In genomic region chr5:173119719-173120118, GRCh38 we compare ENCODE assay signal across 11 cellular contexts.
"Had no signal": no experiment of that assay in that cellular context is flagged by ENCODE, and none has a peak within 500 bp of the region (broad histone marks: within the 10 kb centered on the region; RNA-seq: fewer than 3 reads in every experiment).

No MANE protein-coding gene starts in this region.

- H2AFZ ChIP-seq: GM23248, GM23338 had no signal

- H3K4me2 ChIP-seq: GM23338 had no signal

- H3K9ac ChIP-seq: GM23248 had no signal

- DNase-seq: GM23248, GOT3, H7, H9, HCEC 1CT, HFFc6 had no signal

- FAIRE-seq: H1, H54 had no signal

- H3K9me3 ChIP-seq: HAP-1 had no signal

- H3K4me1 ChIP-seq: HAP-1 had no signal

- H3K4me3 Mint-ChIP-seq: GM23338, H9, HFFc6 had no signal

- H3K27ac Mint-ChIP-seq: GM23338, H9, HFFc6 had no signal

- H3K4me3 ChIP-seq: GM23248, GM23338, HAP-1 had no signal

- ATAC-seq: GM23338, HCT116 had no signal

- H3K27ac ChIP-seq: GM23248 had no signal

- H3K4me1 Mint-ChIP-seq: GM23338 had no signal

- H3K36me3 ChIP-seq: HAP-1 had no signal
